12 cellular contexts compared by ENCODE assay signal in the genomic region with DNA sequence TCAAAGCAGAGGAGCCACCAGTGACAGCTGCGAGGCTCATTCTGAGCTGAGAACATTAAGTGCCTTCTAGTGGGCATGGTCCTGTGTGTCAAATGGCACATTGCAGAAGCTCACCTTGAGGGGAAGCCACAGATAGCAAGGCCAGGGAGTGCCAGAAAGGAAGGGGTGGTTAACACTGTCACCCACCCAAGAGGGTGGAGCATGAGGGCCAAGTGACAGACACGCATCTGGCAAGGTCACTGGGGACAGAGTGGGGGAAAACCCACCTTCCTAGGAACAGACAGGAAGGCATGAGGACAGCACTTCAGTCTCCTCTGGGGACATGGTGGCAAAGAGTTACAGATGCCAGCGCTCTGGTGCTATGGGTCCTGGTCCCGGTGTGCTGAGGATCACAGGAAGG. TPM values are rescaled to one million over a fixed set of nuclear protein-coding genes. Genes with fewer than 3 reads are reported as not detected.
A peak's percentile ranks its signal among the peaks of the same experiment; 100 is the strongest.
DNase-seq lines count a peak whose midpoint lies in the region; ATAC-seq and TF ChIP-seq lines count a peak whose summit lies in the region.
"Had no signal": no experiment of that assay in that cellular context is flagged by ENCODE, and none has a peak within 500 bp of the region (broad histone marks: within the 10 kb centered on the region; RNA-seq: fewer than 3 reads in every experiment).

No MANE protein-coding gene starts in this region.

- ATAC-seq in HG03196 (IDR thresholded peaks at IDR 0.05; ENCODE audit: unreplicated experiment) (peak; percentile 58), esophagus mucosa (peak; percentile 9), HG03025 (IDR thresholded peaks at IDR 0.05; ENCODE audit: low FRiP score, unreplicated experiment) (no peak)

- in situ Hi-C loops in GM13977 (cut with MboI; ENCODE audit: low pct_unique_long_range_greater_than_20kb, low sequenced_read_pairs, unreplicated experiment): no loop called here

- DNase-seq in GM13977 (ENCODE audit: low spot score) (peak; percentile 64), GM19240 (ENCODE audit: insufficient read length, low spot score) (peak; percentile 52), NCI-H526 treated with DMSO at 0.1 percent for 48 hours (lab: John Stamatoyannopoulos, UW) (no peak), amniotic stem cell (lab: John Stamatoyannopoulos, UW) (no peak), hypothalamus (lab: John Stamatoyannopoulos, UW) (no peak)
- DNase-seq: activated CD4-positive, CD25-positive, alpha-beta regulatory T cell treated with anti-CD3 and anti-CD28 coated beads, Interleukin-2, amount 50 U/mL, for 72 hours; esophagus squamous epithelium; NCI-H187 treated with DMSO at 0.1 percent for 48 hours; RPMI8226 had no signal

- no peak for TF ChIP-seq CTCF in GM13977 (IDR thresholded peaks at IDR 0.05; ENCODE audit: extremely low read depth, insufficient read depth, missing control alignments)

RNA-seq across cellular contexts. Expression of a gene that starts 22.1 kb away (rescaled TPM):
- total RNA-seq in esophagus mucosa: 21.5 TPM

RNA-seq across cellular contexts. Expression of a gene that starts 52.8 kb away (rescaled TPM):
- not detected for total RNA-seq in esophagus mucosa

Comparison
In these comparisons a context has a peak if more than half of its experiments do, and no peak if none do; other contexts are left out.
1. DNase-seq: peak in GM13977 (single experiment) and GM19240 (single experiment); none in NCI-H526 treated with DMSO at 0.1 percent for 48 hours (single experiment), amniotic stem cell (single experiment) and hypothalamus (0 of 51).